14 cellular contexts compared by ENCODE assay signal in the genomic region with DNA sequence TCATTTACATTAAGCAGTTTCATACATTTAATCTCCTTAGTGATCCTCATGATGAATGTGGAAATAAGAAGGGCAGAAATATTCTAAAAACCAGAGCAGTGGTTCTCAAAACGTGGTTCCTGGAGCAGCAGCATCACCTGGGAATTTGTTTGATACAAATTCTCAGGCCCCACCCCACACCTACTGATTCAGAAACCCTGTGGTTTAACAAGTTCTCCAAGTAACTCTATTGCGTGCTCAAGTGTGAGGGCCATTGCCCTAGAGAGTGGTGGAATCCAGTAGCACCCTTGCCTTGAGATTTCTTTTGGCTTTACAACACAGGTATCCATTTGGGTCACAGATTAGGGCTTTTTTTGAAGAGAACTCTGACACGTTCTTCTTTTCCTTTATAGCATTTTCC.
"Had no signal": no experiment of that assay in that cellular context is flagged by ENCODE, and none has a peak within 500 bp of the region (broad histone marks: within the 10 kb centered on the region; RNA-seq: fewer than 3 reads in every experiment).

No MANE protein-coding gene starts in this region.

- H3K4me1 ChIP-seq: esophagus squamous epithelium, psoas muscle had no signal

- H3K27me3 ChIP-seq: esophagus squamous epithelium had no signal

- ATAC-seq: mucosa of descending colon; natural killer cell; psoas muscle; sciatic nerve; stimulated activated naive CD8-positive, alpha-beta T cell treated with anti-CD3 and anti-CD28 coated beads, Interleukin-15, Interleukin-2, amounts not matched to agents 100 U/mL and 50 U/mL, for 24 hours had no signal

- H3K4me3 ChIP-seq: esophagus squamous epithelium, mucosa of descending colon, psoas muscle had no signal

- DNase-seq: activated CD4-positive, alpha-beta T cell treated with anti-CD3 and anti-CD28 coated beads, Interleukin-2, amount 10 ng/mL, durations not matched to agents 24 days and 14 days; activated naive CD4-positive, alpha-beta T cell; aorta; esophagus squamous epithelium; foreskin fibroblast; mucosa of descending colon; natural killer cell; nucleus accumbens; psoas muscle; stimulated activated CD4-positive, alpha-beta T cell treated with anti-CD3 and anti-CD28 coated beads, Interleukin-12 subunit alpha, Interleukin-12 subunit beta, amount 100 ng/mL, for 4 hours; stimulated activated CD4-positive, alpha-beta T cell treated with anti-CD3 and anti-CD28 coated beads, Interleukin-2, amount 100 ng/mL, for 48 hours; stimulated activated CD8-positive, alpha-beta memory T cell treated with anti-CD3 and anti-CD28 coated beads, Interleukin-4, amount 100 ng/mL, for 48 hours; stimulated activated naive CD8-positive, alpha-beta T cell treated with anti-CD3 and anti-CD28 coated beads, Interleukin-15, Interleukin-2, amounts not matched to agents 100 U/mL and 50 U/mL, for 24 hours had no signal

- H3K9me3 ChIP-seq: esophagus squamous epithelium, mucosa of descending colon, psoas muscle had no signal

- H3K27ac ChIP-seq: esophagus squamous epithelium, psoas muscle had no signal

- H3K36me3 ChIP-seq: esophagus squamous epithelium had no signal
